8 cellular contexts compared by ENCODE assay signal in genomic region chr6:3634417-3634816, GRCh38.
"Had no signal": no experiment of that assay in that cellular context is flagged by ENCODE, and none has a peak within 500 bp of the region (broad histone marks: within the 10 kb centered on the region; RNA-seq: fewer than 3 reads in every experiment).

No MANE protein-coding gene starts in this region.

- H3K4me1 ChIP-seq: HAP-1 had no signal

- H3K9me3 ChIP-seq: HAP-1 had no signal

- H3K36me3 ChIP-seq: HAP-1 had no signal

- H2AFZ ChIP-seq: GM23248 had no signal

- DNase-seq: GM23248, GOT3, H7, HFFc6, KG1 had no signal

- ATAC-seq: HCT116 had no signal

- H3K27ac ChIP-seq: GM23248 had no signal

- H3K9ac ChIP-seq: GM23248 had no signal

- H3K4me3 ChIP-seq: GM23248, HAP-1 had no signal

- FAIRE-seq: HTR-8/SVneo had no signal
